ENCODE assay signal across 1 cellular context in the genomic region with DNA sequence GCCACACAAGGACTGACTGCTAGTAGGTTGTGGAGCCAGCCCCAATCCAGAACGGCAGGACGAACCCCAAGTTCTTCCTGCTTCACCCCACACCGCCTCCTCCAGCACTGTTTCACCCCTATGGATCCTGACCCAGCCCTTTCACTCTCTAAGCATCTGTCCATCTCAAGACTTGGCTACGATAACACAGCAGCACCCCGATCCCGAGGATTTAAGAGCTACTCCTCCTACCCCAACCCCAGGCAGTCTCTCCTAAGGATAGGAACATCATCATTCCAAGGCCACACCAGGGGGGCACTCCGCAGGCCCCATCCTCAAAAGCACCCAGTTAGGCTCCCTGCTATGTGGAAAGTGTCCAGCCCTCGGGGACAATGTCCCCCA.
TF ChIP-seq lines count a peak whose summit lies in the region.

No MANE protein-coding gene starts in this region.

TF ChIP-seq in HepG2, 621 proteins besides CTCF, POLR2A, EP300 and RAD21 (continued from another document and continues in another):
- TF ChIP-seq, protein P1, sequence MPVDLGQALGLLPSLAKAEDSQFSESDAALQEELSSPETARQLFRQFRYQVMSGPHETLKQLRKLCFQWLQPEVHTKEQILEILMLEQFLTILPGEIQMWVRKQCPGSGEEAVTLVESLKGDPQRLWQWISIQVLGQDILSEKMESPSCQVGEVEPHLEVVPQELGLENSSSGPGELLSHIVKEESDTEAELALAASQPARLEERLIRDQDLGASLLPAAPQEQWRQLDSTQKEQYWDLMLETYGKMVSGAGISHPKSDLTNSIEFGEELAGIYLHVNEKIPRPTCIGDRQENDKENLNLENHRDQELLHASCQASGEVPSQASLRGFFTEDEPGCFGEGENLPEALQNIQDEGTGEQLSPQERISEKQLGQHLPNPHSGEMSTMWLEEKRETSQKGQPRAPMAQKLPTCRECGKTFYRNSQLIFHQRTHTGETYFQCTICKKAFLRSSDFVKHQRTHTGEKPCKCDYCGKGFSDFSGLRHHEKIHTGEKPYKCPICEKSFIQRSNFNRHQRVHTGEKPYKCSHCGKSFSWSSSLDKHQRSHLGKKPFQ (CRISPR knock-in tag; IDR thresholded peaks at IDR 0.05; ENCODE audit: insufficient replicate concordance): no peak
- TF ChIP-seq HNRNPK (IDR thresholded peaks at IDR 0.05; ENCODE audit: low read depth, low read length, poor library complexity, severe bottlenecking): no peak
- 0 out of 2 replicates have a peak, but pooled peaks have one; percentile 7 for TF ChIP-seq GLI4 (CRISPR knock-in tag; IDR thresholded peaks at IDR 0.05; ENCODE audit: borderline replicate concordance)
- no peak for TF ChIP-seq PTBP1 (IDR thresholded peaks at IDR 0.05; ENCODE audit: low read depth, low read length, poor library complexity, severe bottlenecking)
- no peak for TF ChIP-seq RORA (CRISPR knock-in tag; IDR thresholded peaks at IDR 0.05)
- TF ChIP-seq GABPA (IDR thresholded peaks at IDR 0.05; ENCODE audit: low read depth, low read length): no peak
- no peak for TF ChIP-seq GABPA (CRISPR knock-in tag; IDR thresholded peaks at IDR 0.05; ENCODE audit: low read depth)
- no peak for TF ChIP-seq ZNF484 (CRISPR knock-in tag; IDR thresholded peaks at IDR 0.05; ENCODE audit: borderline replicate concordance, low read depth)
- no peak for TF ChIP-seq RXRA (CRISPR knock-in tag; IDR thresholded peaks at IDR 0.05)
- no peak; the same call in 1 of the 2 replicates for TF ChIP-seq ARID2 (CRISPR knock-in tag; IDR thresholded peaks at IDR 0.05; ENCODE audit: borderline replicate concordance)
- no peak for TF ChIP-seq HCFC1 (IDR thresholded peaks at IDR 0.05; ENCODE audit: low read depth, low read length)
- TF ChIP-seq ZNF773 (CRISPR knock-in tag; IDR thresholded peaks at IDR 0.05; ENCODE audit: borderline replicate concordance): no peak
- no peak for TF ChIP-seq ETV6 (CRISPR knock-in tag; conservative IDR thresholded peaks at IDR 0.05)
- TF ChIP-seq GTF2F1 (IDR thresholded peaks at IDR 0.05; ENCODE audit: low read length): no peak
- no peak for TF ChIP-seq ZFP41 (CRISPR knock-in tag; IDR thresholded peaks at IDR 0.05; ENCODE audit: borderline replicate concordance)
- no peak for TF ChIP-seq ZZZ3 (CRISPR knock-in tag; IDR thresholded peaks at IDR 0.05; ENCODE audit: borderline replicate concordance)
- TF ChIP-seq SOX6 (IDR thresholded peaks at IDR 0.05): no peak
- TF ChIP-seq SOX6 (CRISPR knock-in tag; IDR thresholded peaks at IDR 0.05): 0 out of 2 replicates have a peak, but pooled peaks have one; percentile 23
- no peak for TF ChIP-seq KDM5B (CRISPR knock-in tag; IDR thresholded peaks at IDR 0.05; ENCODE audit: borderline replicate concordance)
- TF ChIP-seq E2F5 (CRISPR knock-in tag; conservative IDR thresholded peaks at IDR 0.05): no peak
- TF ChIP-seq TSC22D2 (CRISPR knock-in tag; IDR thresholded peaks at IDR 0.05; ENCODE audit: borderline replicate concordance): no peak
- TF ChIP-seq HES4 (CRISPR knock-in tag; IDR thresholded peaks at IDR 0.05; ENCODE audit: borderline replicate concordance): no peak
- no peak for TF ChIP-seq ZNF329 (CRISPR knock-in tag; IDR thresholded peaks at IDR 0.05; ENCODE audit: low read depth)
- no peak for TF ChIP-seq CCAR2 (optimal IDR thresholded peaks at IDR 0.05; ENCODE audit: low read depth, low read length)
- TF ChIP-seq HDAC6 (IDR thresholded peaks at IDR 0.05; ENCODE audit: low read depth, low read length): no peak
- TF ChIP-seq TERF1 (CRISPR knock-in tag; IDR thresholded peaks at IDR 0.05): no peak
- TF ChIP-seq GATA4 (IDR thresholded peaks at IDR 0.05; ENCODE audit: borderline replicate concordance, low read depth): no peak
- TF ChIP-seq SNAI1 (CRISPR knock-in tag; IDR thresholded peaks at IDR 0.05; ENCODE audit: borderline replicate concordance): peak; percentile 73; the same call in 1 of the 2 replicates
- TF ChIP-seq ZNF138 (CRISPR knock-in tag; IDR thresholded peaks at IDR 0.05; ENCODE audit: low read depth): 0 out of 2 replicates have a peak, but pooled peaks have one; percentile 8
- TF ChIP-seq NAIF1 (CRISPR knock-in tag; IDR thresholded peaks at IDR 0.05; ENCODE audit: borderline replicate concordance): 0 out of 2 replicates have a peak, but pooled peaks have one; percentile 12
- TF ChIP-seq NFATC3 (CRISPR knock-in tag; IDR thresholded peaks at IDR 0.05): no peak
- TF ChIP-seq ZNF432 (CRISPR knock-in tag; IDR thresholded peaks at IDR 0.05; ENCODE audit: borderline replicate concordance): no peak
- TF ChIP-seq LRRFIP1 (CRISPR knock-in tag; conservative IDR thresholded peaks at IDR 0.05): no peak
- TF ChIP-seq, protein P2, sequence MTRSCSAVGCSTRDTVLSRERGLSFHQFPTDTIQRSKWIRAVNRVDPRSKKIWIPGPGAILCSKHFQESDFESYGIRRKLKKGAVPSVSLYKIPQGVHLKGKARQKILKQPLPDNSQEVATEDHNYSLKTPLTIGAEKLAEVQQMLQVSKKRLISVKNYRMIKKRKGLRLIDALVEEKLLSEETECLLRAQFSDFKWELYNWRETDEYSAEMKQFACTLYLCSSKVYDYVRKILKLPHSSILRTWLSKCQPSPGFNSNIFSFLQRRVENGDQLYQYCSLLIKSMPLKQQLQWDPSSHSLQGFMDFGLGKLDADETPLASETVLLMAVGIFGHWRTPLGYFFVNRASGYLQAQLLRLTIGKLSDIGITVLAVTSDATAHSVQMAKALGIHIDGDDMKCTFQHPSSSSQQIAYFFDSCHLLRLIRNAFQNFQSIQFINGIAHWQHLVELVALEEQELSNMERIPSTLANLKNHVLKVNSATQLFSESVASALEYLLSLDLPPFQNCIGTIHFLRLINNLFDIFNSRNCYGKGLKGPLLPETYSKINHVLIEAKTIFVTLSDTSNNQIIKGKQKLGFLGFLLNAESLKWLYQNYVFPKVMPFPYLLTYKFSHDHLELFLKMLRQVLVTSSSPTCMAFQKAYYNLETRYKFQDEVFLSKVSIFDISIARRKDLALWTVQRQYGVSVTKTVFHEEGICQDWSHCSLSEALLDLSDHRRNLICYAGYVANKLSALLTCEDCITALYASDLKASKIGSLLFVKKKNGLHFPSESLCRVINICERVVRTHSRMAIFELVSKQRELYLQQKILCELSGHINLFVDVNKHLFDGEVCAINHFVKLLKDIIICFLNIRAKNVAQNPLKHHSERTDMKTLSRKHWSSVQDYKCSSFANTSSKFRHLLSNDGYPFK (CRISPR knock-in tag; IDR thresholded peaks at IDR 0.05; ENCODE audit: borderline replicate concordance): 0 out of 2 replicates have a peak, but pooled peaks have one; percentile 28
- no peak for TF ChIP-seq NR0B2 (CRISPR knock-in tag; IDR thresholded peaks at IDR 0.05)
- TF ChIP-seq TAF1 (CRISPR knock-in tag; IDR thresholded peaks at IDR 0.05): no peak
- TF ChIP-seq DZIP1 (CRISPR knock-in tag; IDR thresholded peaks at IDR 0.05): no peak
- no peak for TF ChIP-seq ZNF644 (CRISPR knock-in tag; IDR thresholded peaks at IDR 0.05; ENCODE audit: low read depth)
- TF ChIP-seq ZBTB7A (CRISPR knock-in tag; IDR thresholded peaks at IDR 0.05): 0 out of 2 replicates have a peak, but pooled peaks have one; percentile 9
- no peak for TF ChIP-seq RELA (CRISPR knock-in tag; IDR thresholded peaks at IDR 0.05)
- TF ChIP-seq, protein P3, sequence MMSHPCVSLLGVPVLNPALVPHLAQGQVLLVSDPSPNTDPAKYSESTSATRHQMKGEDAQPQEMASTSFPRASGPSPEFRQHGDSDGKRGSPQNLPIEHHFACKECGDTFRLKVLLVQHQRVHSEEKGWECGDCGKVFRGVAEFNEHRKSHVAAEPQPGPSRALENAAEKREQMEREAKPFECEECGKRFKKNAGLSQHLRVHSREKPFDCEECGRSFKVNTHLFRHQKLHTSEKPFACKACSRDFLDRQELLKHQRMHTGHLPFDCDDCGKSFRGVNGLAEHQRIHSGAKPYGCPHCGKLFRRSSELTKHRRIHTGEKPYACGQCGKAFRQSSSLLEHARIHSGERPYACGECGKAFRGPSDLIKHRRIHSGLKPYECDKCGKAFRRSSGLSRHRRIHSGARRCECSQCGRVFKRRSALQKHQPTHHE (CRISPR knock-in tag; IDR thresholded peaks at IDR 0.05; ENCODE audit: borderline replicate concordance): 0 out of 2 replicates have a peak, but pooled peaks have one; percentile 33
- no peak for TF ChIP-seq SIN3B (IDR thresholded peaks at IDR 0.05; ENCODE audit: low read length)
- TF ChIP-seq PAWR (CRISPR knock-in tag; IDR thresholded peaks at IDR 0.05; ENCODE audit: borderline replicate concordance): 0 out of 2 replicates have a peak, but pooled peaks have one; percentile 17
- TF ChIP-seq THYN1 (CRISPR knock-in tag; IDR thresholded peaks at IDR 0.05; ENCODE audit: borderline replicate concordance, low read depth): no peak
- no peak for TF ChIP-seq ZNF749 (CRISPR knock-in tag; IDR thresholded peaks at IDR 0.05; ENCODE audit: borderline replicate concordance)
- TF ChIP-seq ZNF549 (CRISPR knock-in tag; IDR thresholded peaks at IDR 0.05): no peak
- TF ChIP-seq ZFP37 (CRISPR knock-in tag; IDR thresholded peaks at IDR 0.05; ENCODE audit: borderline replicate concordance): no peak
- TF ChIP-seq ZNF720 (CRISPR knock-in tag; IDR thresholded peaks at IDR 0.05): no peak
- no peak for TF ChIP-seq ZNF510 (CRISPR knock-in tag; IDR thresholded peaks at IDR 0.05; ENCODE audit: low read depth)
- TF ChIP-seq ZNF607 (CRISPR knock-in tag; IDR thresholded peaks at IDR 0.05; ENCODE audit: borderline replicate concordance): no peak
- TF ChIP-seq, protein P4, sequence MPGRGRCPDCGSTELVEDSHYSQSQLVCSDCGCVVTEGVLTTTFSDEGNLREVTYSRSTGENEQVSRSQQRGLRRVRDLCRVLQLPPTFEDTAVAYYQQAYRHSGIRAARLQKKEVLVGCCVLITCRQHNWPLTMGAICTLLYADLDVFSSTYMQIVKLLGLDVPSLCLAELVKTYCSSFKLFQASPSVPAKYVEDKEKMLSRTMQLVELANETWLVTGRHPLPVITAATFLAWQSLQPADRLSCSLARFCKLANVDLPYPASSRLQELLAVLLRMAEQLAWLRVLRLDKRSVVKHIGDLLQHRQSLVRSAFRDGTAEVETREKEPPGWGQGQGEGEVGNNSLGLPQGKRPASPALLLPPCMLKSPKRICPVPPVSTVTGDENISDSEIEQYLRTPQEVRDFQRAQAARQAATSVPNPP (CRISPR knock-in tag; IDR thresholded peaks at IDR 0.05): no peak; the same call in 1 of the 2 replicates
- no peak for TF ChIP-seq FOXJ3 (CRISPR knock-in tag; IDR thresholded peaks at IDR 0.05; ENCODE audit: borderline replicate concordance)
- TF ChIP-seq ZNF550 (CRISPR knock-in tag; IDR thresholded peaks at IDR 0.05; ENCODE audit: borderline replicate concordance): no peak
- no peak for TF ChIP-seq TBP (CRISPR knock-in tag; IDR thresholded peaks at IDR 0.05)
- peak; percentile 71; the same call in 1 of the 2 replicates for TF ChIP-seq ZNF775 (CRISPR knock-in tag; IDR thresholded peaks at IDR 0.05; ENCODE audit: borderline replicate concordance)
- TF ChIP-seq ZNF883 (CRISPR knock-in tag; IDR thresholded peaks at IDR 0.05; ENCODE audit: not compliant biosample characterization): no peak
